Comparison of ENCODE assay signal across 8 cellular contexts in genomic region chr21:44865561-44866280, GRCh38. TPM values are rescaled to one million over a fixed set of nuclear protein-coding genes. Genes with fewer than 3 reads are reported as not detected.
DNase-seq lines count a peak whose midpoint lies in the region; ATAC-seq, FAIRE-seq and TF ChIP-seq lines count a peak whose summit lies in the region.

No MANE protein-coding gene starts in this region.

- no peaks in the 10 kb centered on the region for H3K27me3 ChIP-seq in colonic mucosa

- peaks cover 50% of the 10 kb centered on the region for H3K4me1 Mint-ChIP-seq in progenitor cell of endocrine pancreas (ENCODE audit: low read depth)

- no peaks in the 10 kb centered on the region for H3K27me3 Mint-ChIP-seq in progenitor cell of endocrine pancreas

- FAIRE-seq in HTR-8/SVneo (lab: Jason Lieb, UNC): no peak

- no peak overlapping the region for H3K9ac ChIP-seq in colonic mucosa (ENCODE audit: low read depth in 2 of 2, low read length in 2 of 2)

- H3K9me3 ChIP-seq in colonic mucosa: no peaks in the 10 kb centered on the region

- DNase-seq in NOMO-1 treated with dmso at 0.1 percent for 144 hours (lab: John Stamatoyannopoulos, UW; ENCODE audit: unreplicated experiment): peak; percentile 59
- no peak for DNase-seq in colonic mucosa
- DNase-seq in progenitor cell of endocrine pancreas (ENCODE audit: low spot score, unreplicated experiment): no peak
- DNase-seq in HTR-8/SVneo (ENCODE audit: insufficient read length, low spot score): no peak
- no peak for DNase-seq in LoVo (ENCODE audit: low spot score)
- DNase-seq in NCI-H1436 treated with DMSO at 0.1 percent for 48 hours (lab: John Stamatoyannopoulos, UW): no peak
- no peak for DNase-seq in NCI-H2196 treated with DMSO at 0.1 percent for 48 hours (lab: John Stamatoyannopoulos, UW; ENCODE audit: unreplicated experiment)

- peaks cover 7% of the 10 kb centered on the region for H3K36me3 Mint-ChIP-seq in progenitor cell of endocrine pancreas (ENCODE audit: insufficient read depth)

- ATAC-seq in GM19452 (IDR thresholded peaks at IDR 0.05; ENCODE audit: unreplicated experiment): peak; percentile 58

- H3K36me3 ChIP-seq in colonic mucosa: peaks cover 18% of the 10 kb centered on the region

- H3K27ac Mint-ChIP-seq in progenitor cell of endocrine pancreas: peak overlapping the region; percentile 81

- no peak overlapping the region for H3K4me3 Mint-ChIP-seq in progenitor cell of endocrine pancreas (ENCODE audit: low read depth)

- peak overlapping the region; percentile 13 for H3K27ac ChIP-seq in colonic mucosa

- intact Hi-C loops in colonic mucosa (cut with DNase I): loop anchor here (5.0 kb wide), 1 partner anchor 63 kb away; the partner anchor contains the start of gene UBE2G2

- H3K4me1 ChIP-seq in colonic mucosa: peaks cover 13% of the 10 kb centered on the region

- H3K4me3 ChIP-seq in colonic mucosa: no peak overlapping the region

- H3K9me3 Mint-ChIP-seq in progenitor cell of endocrine pancreas (ENCODE audit: low read depth): no peaks in the 10 kb centered on the region

- no peak for TF ChIP-seq CTCF in colonic mucosa (IDR thresholded peaks at IDR 0.05)
- no peak for TF ChIP-seq CTCF in progenitor cell of endocrine pancreas (IDR thresholded peaks at IDR 0.05; ENCODE audit: unreplicated experiment)

RNA-seq across cellular contexts. Expression of gene PTTG1IP, which starts 7.8 kb away (rescaled TPM):
- total RNA-seq in colonic mucosa: 100 to 1,000 TPM; 218 to 414 TPM
- 221 and 226 TPM in 2 replicates for total RNA-seq in progenitor cell of endocrine pancreas

RNA-seq across cellular contexts. Expression of gene SUMO3, which starts 47.9 kb away (rescaled TPM):
- 10 to 100 TPM; 81.3 to 82.8 TPM for total RNA-seq in colonic mucosa
- total RNA-seq in progenitor cell of endocrine pancreas: 65.0 and 73.5 TPM in 2 replicates

RNA-seq across cellular contexts. Expression of gene ITGB2, which starts 55.0 kb away (rescaled TPM):
- 10 to 100 TPM; 13.1 to 27.1 TPM for total RNA-seq in colonic mucosa
- total RNA-seq in progenitor cell of endocrine pancreas: 0.41 and 0.47 TPM in 2 replicates
